In genomic region chr16:4142268-4142667, GRCh38 we compare ENCODE assay signal across 10 cellular contexts. TPM values are rescaled to one million over a fixed set of nuclear protein-coding genes. Genes with fewer than 3 reads are reported as not detected.
DNase-seq lines count a peak whose midpoint lies in the region; ATAC-seq, FAIRE-seq and TF ChIP-seq lines count a peak whose summit lies in the region.
"Had no signal": no experiment of that assay in that cellular context is flagged by ENCODE, and none has a peak within 500 bp of the region (broad histone marks: within the 10 kb centered on the region; RNA-seq: fewer than 3 reads in every experiment).

No MANE protein-coding gene starts in this region.

- no peaks in the 10 kb centered on the region for H3K4me1 ChIP-seq in kidney (ENCODE audit: control insufficient read depth in 1 of 2, insufficient read depth in 1 of 2, low read depth in 1 of 2, low read length in 2 of 2)
- H3K4me1 ChIP-seq: body of pancreas had no signal

- POLR2A ChIA-PET in CD4-positive, alpha-beta T cell (lab: Charles Lee) = interaction anchor here (0.9 kb wide), 1 partner anchor 41 kb away, joined by 3 read pairs; no protein-coding TSS in a partner anchor

- H3K9me3 ChIP-seq in CD4-positive, alpha-beta T cell (ENCODE audit: control insufficient read depth, low read length) = no peaks in the 10 kb centered on the region
- H3K9me3 ChIP-seq in kidney (ENCODE audit: control insufficient read depth in 1 of 2, low read length in 2 of 2) = no peaks in the 10 kb centered on the region
- H3K9me3 ChIP-seq: body of pancreas had no signal

- H3K36me3 ChIP-seq in kidney (ENCODE audit: control insufficient read depth in 1 of 2, insufficient read depth in 2 of 2, low read length in 2 of 2) = no peaks in the 10 kb centered on the region

- no peak overlapping the region for H3K4me3 Mint-ChIP-seq in CD4-positive, alpha-beta T cell
- no peak overlapping the region for H3K4me3 Mint-ChIP-seq in activated CD4-positive, alpha-beta T cell treated with anti-CD3 and anti-CD28 coated beads, Interleukin-2, amount 10 ng/mL, durations not matched to agents 24 days and 14 days

- no peak overlapping the region for H3K9ac ChIP-seq in kidney (ENCODE audit: low read length in 2 of 2)

- no peak for TF ChIP-seq CTCF in CD4-positive, alpha-beta T cell (IDR thresholded peaks at IDR 0.05)
- no peak for TF ChIP-seq CTCF in kidney (IDR thresholded peaks at IDR 0.05; ENCODE audit: borderline replicate concordance, extremely low read depth, insufficient read depth)

- H3K27ac ChIP-seq in CD4-positive, alpha-beta T cell (ENCODE audit: low read depth, low read length) = no peak overlapping the region
- H3K27ac ChIP-seq in kidney (ENCODE audit: low read depth in 2 of 2, low read length in 2 of 2) = no peak overlapping the region
- H3K27ac ChIP-seq: body of pancreas had no signal

- H3K4me1 Mint-ChIP-seq in CD4-positive, alpha-beta T cell (ENCODE audit: low read depth) = peaks cover 5% of the 10 kb centered on the region
- peaks cover 28% of the 10 kb centered on the region for H3K4me1 Mint-ChIP-seq in activated CD4-positive, alpha-beta T cell treated with anti-CD3 and anti-CD28 coated beads, Interleukin-2, amount 10 ng/mL, durations not matched to agents 24 days and 14 days

- peaks cover under 1% of the 10 kb centered on the region for H3K27me3 Mint-ChIP-seq in CD4-positive, alpha-beta T cell
- peaks cover 5% of the 10 kb centered on the region for H3K27me3 Mint-ChIP-seq in activated CD4-positive, alpha-beta T cell treated with anti-CD3 and anti-CD28 coated beads, Interleukin-2, amount 10 ng/mL, durations not matched to agents 24 days and 14 days

- H3K27me3 ChIP-seq in CD4-positive, alpha-beta T cell (ENCODE audit: control insufficient read depth, insufficient read depth, low read length) = no peaks in the 10 kb centered on the region
- H3K27me3 ChIP-seq: body of pancreas had no signal

- ATAC-seq in CD4-positive, alpha-beta T cell (ENCODE audit: poor library complexity) = peak; percentile 99
- ATAC-seq in GM21825 (IDR thresholded peaks at IDR 0.05; ENCODE audit: unreplicated experiment) (peak; percentile 52), HG02938 (IDR thresholded peaks at IDR 0.05; ENCODE audit: unreplicated experiment) (no peak), GM21423 (IDR thresholded peaks at IDR 0.05; ENCODE audit: unreplicated experiment) (no peak)
- ATAC-seq: body of pancreas, K562 had no signal

- H3K27ac Mint-ChIP-seq in CD4-positive, alpha-beta T cell = peak overlapping the region; percentile 76
- H3K27ac Mint-ChIP-seq in activated CD4-positive, alpha-beta T cell treated with anti-CD3 and anti-CD28 coated beads, Interleukin-2, amount 10 ng/mL, durations not matched to agents 24 days and 14 days = peak overlapping the region; percentile 7

- DNase-seq in CD4-positive, alpha-beta T cell = peak in 9 of 10 experiments; percentile 3 to 58 (median 34)
- peak; percentile 90 for DNase-seq in activated CD4-positive, alpha-beta T cell treated with anti-CD3 and anti-CD28 coated beads, Interleukin-2, amount 10 ng/mL, durations not matched to agents 24 days and 14 days
- DNase-seq in kidney = peak; percentile 23
- no peak for DNase-seq in DMS79 (lab: John Stamatoyannopoulos, UW)
- no peak for DNase-seq in NCI-H82 treated with DMSO at 0.1 percent for 48 hours (lab: John Stamatoyannopoulos, UW; ENCODE audit: unreplicated experiment)

- H3K36me3 Mint-ChIP-seq in CD4-positive, alpha-beta T cell (ENCODE audit: low read depth) = no peaks in the 10 kb centered on the region
- H3K36me3 Mint-ChIP-seq in activated CD4-positive, alpha-beta T cell treated with anti-CD3 and anti-CD28 coated beads, Interleukin-2, amount 10 ng/mL, durations not matched to agents 24 days and 14 days (ENCODE audit: low read depth) = peaks cover 3% of the 10 kb centered on the region

- FAIRE-seq in kidney (lab: Jason Lieb, UNC) = no peak
- FAIRE-seq: K562 had no signal

- CTCF ChIA-PET in CD4-positive, alpha-beta T cell (lab: Charles Lee) = no interaction called here

- H3K9me3 Mint-ChIP-seq in CD4-positive, alpha-beta T cell = no peaks in the 10 kb centered on the region
- peaks cover 3% of the 10 kb centered on the region for H3K9me3 Mint-ChIP-seq in activated CD4-positive, alpha-beta T cell treated with anti-CD3 and anti-CD28 coated beads, Interleukin-2, amount 10 ng/mL, durations not matched to agents 24 days and 14 days

- no peak overlapping the region for H3K4me3 ChIP-seq in kidney (ENCODE audit: low read length in 2 of 2)
- H3K4me3 ChIP-seq: body of pancreas, K562 had no signal

- intact Hi-C loops in CD4-positive, alpha-beta T cell (cut with DNase I, micrococcal nuclease) = no loop called here
- intact Hi-C loops in activated CD4-positive, alpha-beta T cell treated with anti-CD3 and anti-CD28 coated beads, Interleukin-2, amount 10 ng/mL, durations not matched to agents 24 days and 14 days (cut with micrococcal nuclease) = no loop called here
- intact Hi-C loops in kidney (cut with DNase I) = no loop called here

RNA-seq across cellular contexts. Expression of gene ADCY9, which starts 26.0 kb away (rescaled TPM):
- 1 to 10 TPM; 7.1 to 7.4 TPM for total RNA-seq in CD4-positive, alpha-beta T cell
- 8.9 and 9.6 TPM in 2 replicates for total RNA-seq in activated CD4-positive, alpha-beta T cell treated with anti-CD3 and anti-CD28 coated beads, Interleukin-2, amount 10 ng/mL, durations not matched to agents 24 days and 14 days
- total RNA-seq in kidney = 23.7 TPM
- polyA plus RNA-seq in kidney (ENCODE audit: insufficient read depth, low read depth, low replicate concordance) = 6.8 TPM

Comparison
In these comparisons a context has a peak if more than half of its experiments do, and no peak if none do; other contexts are left out.
1. ATAC-seq: peak in CD4-positive, alpha-beta T cell (single experiment) and GM21825 (single experiment); none in HG02938 (single experiment) and GM21423 (single experiment).
2. DNase-seq: peak in CD4-positive, alpha-beta T cell (9 of 10), activated CD4-positive, alpha-beta T cell treated with anti-CD3 and anti-CD28 coated beads, Interleukin-2, amount 10 ng/mL, durations not matched to agents 24 days and 14 days (single experiment) and kidney (single experiment); none in DMS79 (single experiment) and NCI-H82 treated with DMSO at 0.1 percent for 48 hours (single experiment).